Comparison of ENCODE assay signal across 1 cellular context in the genomic region with DNA sequence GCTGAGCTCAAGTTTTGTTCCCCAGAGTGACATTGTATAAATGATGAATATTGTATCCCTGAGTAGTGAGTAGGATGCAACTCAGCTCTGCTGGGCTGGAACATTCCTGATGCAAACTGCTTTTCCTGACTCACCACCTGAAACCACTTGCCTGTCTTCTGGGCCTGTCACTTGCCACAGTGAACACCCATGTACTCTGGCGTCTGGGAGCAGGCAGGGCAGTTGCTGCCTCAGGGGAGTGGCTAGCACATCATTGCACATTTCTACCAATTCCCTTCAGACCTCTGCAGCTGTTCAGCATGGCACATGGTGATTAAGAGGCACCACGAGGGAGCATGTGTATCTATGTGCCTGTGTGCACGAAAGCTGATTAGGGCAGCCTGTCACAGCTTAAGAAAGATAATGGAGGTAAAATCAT.
TF ChIP-seq lines count a peak whose summit lies in the region.

No MANE protein-coding gene starts in this region.

TF ChIP-seq in K562, 482 proteins besides CTCF, POLR2A, EP300 and RAD21 (continued from another document and continues in another):
- TF ChIP-seq, protein P1, sequence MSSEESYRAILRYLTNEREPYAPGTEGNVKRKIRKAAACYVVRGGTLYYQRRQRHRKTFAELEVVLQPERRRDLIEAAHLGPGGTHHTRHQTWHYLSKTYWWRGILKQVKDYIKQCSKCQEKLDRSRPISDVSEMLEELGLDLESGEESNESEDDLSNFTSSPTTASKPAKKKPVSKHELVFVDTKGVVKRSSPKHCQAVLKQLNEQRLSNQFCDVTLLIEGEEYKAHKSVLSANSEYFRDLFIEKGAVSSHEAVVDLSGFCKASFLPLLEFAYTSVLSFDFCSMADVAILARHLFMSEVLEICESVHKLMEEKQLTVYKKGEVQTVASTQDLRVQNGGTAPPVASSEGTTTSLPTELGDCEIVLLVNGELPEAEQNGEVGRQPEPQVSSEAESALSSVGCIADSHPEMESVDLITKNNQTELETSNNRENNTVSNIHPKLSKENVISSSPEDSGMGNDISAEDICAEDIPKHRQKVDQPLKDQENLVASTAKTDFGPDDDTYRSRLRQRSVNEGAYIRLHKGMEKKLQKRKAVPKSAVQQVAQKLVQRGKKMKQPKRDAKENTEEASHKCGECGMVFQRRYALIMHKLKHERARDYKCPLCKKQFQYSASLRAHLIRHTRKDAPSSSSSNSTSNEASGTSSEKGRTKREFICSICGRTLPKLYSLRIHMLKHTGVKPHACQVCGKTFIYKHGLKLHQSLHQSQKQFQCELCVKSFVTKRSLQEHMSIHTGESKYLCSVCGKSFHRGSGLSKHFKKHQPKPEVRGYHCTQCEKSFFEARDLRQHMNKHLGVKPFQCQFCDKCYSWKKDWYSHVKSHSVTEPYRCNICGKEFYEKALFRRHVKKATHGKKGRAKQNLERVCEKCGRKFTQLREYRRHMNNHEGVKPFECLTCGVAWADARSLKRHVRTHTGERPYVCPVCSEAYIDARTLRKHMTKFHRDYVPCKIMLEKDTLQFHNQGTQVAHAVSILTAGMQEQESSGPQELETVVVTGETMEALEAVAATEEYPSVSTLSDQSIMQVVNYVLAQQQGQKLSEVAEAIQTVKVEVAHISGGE (CRISPR knock-in tag; IDR thresholded peaks at IDR 0.05), result peak in 1 of 3 experiments; percentile 72; a peak in 2 of 6 replicates
- TF ChIP-seq JUND (IDR thresholded peaks at IDR 0.05; ENCODE audit: borderline replicate concordance, low read depth, low read length) (peak; percentile 24; the same call in 1 of the 2 replicates), JUND (tag; IDR thresholded peaks at IDR 0.05; ENCODE audit: borderline replicate concordance, low read depth, low read length) (peak; percentile 46; the same call in 1 of the 3 replicates), ELF1 (tag; IDR thresholded peaks at IDR 0.05) (no peak), POLR2AphosphoS5 (IDR thresholded peaks at IDR 0.05; ENCODE audit: control insufficient read depth, insufficient read depth, low read depth, low read length) (peak; percentile 83), ELF4 (CRISPR knock-in tag; IDR thresholded peaks at IDR 0.05) (no peak), ZNF780A (CRISPR knock-in tag; IDR thresholded peaks at IDR 0.05) (no peak), CTBP1 (IDR thresholded peaks at IDR 0.05; ENCODE audit: borderline replicate concordance) (peak; percentile 51; the same call in 1 of the 2 replicates), ETV1 (tag; conservative IDR thresholded peaks at IDR 0.05; ENCODE audit: low read depth) (0 out of 2 replicates have a peak, but pooled peaks have one; percentile 26), DACH1 (IDR thresholded peaks at IDR 0.05; ENCODE audit: partially characterized antibody) (peak; percentile 64), ZNF324 (CRISPR knock-in tag; IDR thresholded peaks at IDR 0.05) (no peak), ZBTB7A (IDR thresholded peaks at IDR 0.05; ENCODE audit: borderline replicate concordance, control insufficient read depth, low read depth, low read length) (no peak), HDAC8 (tag; IDR thresholded peaks at IDR 0.05) (no peak), ZNF347 (CRISPR knock-in tag; IDR thresholded peaks at IDR 0.05; ENCODE audit: low read depth) (no peak), BDP1 (IDR thresholded peaks at IDR 0.05; ENCODE audit: insufficient read depth, insufficient read length) (no peak), ETS2 (tag; IDR thresholded peaks at IDR 0.05; ENCODE audit: borderline replicate concordance, poor library complexity, severe bottlenecking) (no peak), NR1H2 (CRISPR knock-in tag; IDR thresholded peaks at IDR 0.05) (no peak), BRD4 (IDR thresholded peaks at IDR 0.05) (no peak), ZNF431 (CRISPR knock-in tag; IDR thresholded peaks at IDR 0.05) (no peak), ZNF75A (CRISPR knock-in tag; IDR thresholded peaks at IDR 0.05) (no peak), BMI1 (IDR thresholded peaks at IDR 0.05; ENCODE audit: low read length) (no peak), SPI1 (IDR thresholded peaks at IDR 0.05; ENCODE audit: borderline replicate concordance, low read depth, low read length) (no peak), ILK (tag; IDR thresholded peaks at IDR 0.05; ENCODE audit: borderline replicate concordance, low read depth) (no peak), ZBTB17 (CRISPR knock-in tag; IDR thresholded peaks at IDR 0.05) (no peak)
- TF ChIP-seq, protein P2, sequence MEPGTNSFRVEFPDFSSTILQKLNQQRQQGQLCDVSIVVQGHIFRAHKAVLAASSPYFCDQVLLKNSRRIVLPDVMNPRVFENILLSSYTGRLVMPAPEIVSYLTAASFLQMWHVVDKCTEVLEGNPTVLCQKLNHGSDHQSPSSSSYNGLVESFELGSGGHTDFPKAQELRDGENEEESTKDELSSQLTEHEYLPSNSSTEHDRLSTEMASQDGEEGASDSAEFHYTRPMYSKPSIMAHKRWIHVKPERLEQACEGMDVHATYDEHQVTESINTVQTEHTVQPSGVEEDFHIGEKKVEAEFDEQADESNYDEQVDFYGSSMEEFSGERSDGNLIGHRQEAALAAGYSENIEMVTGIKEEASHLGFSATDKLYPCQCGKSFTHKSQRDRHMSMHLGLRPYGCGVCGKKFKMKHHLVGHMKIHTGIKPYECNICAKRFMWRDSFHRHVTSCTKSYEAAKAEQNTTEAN (CRISPR knock-in tag; IDR thresholded peaks at IDR 0.05), result 0 out of 2 replicates have a peak, but pooled peaks have one; percentile 36
- TF ChIP-seq, protein P3, sequence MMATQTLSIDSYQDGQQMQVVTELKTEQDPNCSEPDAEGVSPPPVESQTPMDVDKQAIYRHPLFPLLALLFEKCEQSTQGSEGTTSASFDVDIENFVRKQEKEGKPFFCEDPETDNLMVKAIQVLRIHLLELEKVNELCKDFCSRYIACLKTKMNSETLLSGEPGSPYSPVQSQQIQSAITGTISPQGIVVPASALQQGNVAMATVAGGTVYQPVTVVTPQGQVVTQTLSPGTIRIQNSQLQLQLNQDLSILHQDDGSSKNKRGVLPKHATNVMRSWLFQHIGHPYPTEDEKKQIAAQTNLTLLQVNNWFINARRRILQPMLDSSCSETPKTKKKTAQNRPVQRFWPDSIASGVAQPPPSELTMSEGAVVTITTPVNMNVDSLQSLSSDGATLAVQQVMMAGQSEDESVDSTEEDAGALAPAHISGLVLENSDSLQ (IDR thresholded peaks at IDR 0.05), result peak; percentile 45; the same call in 1 of the 2 replicates
- TF ChIP-seq, protein P4, sequence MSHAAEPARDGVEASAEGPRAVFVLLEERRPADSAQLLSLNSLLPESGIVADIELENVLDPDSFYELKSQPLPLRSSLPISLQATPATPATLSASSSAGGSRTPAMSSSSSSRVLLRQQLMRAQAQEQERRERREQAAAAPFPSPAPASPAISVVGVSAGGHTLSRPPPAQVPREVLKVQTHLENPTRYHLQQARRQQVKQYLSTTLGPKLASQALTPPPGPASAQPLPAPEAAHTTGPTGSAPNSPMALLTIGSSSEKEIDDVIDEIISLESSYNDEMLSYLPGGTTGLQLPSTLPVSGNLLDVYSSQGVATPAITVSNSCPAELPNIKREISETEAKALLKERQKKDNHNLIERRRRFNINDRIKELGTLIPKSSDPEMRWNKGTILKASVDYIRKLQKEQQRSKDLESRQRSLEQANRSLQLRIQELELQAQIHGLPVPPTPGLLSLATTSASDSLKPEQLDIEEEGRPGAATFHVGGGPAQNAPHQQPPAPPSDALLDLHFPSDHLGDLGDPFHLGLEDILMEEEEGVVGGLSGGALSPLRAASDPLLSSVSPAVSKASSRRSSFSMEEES (CRISPR knock-in tag; IDR thresholded peaks at IDR 0.05), result no peak
- TF ChIP-seq, protein P5, sequence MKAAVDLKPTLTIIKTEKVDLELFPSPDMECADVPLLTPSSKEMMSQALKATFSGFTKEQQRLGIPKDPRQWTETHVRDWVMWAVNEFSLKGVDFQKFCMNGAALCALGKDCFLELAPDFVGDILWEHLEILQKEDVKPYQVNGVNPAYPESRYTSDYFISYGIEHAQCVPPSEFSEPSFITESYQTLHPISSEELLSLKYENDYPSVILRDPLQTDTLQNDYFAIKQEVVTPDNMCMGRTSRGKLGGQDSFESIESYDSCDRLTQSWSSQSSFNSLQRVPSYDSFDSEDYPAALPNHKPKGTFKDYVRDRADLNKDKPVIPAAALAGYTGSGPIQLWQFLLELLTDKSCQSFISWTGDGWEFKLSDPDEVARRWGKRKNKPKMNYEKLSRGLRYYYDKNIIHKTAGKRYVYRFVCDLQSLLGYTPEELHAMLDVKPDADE (conservative IDR thresholded peaks at IDR 0.05; ENCODE audit: control insufficient read depth, low read depth, low read length), result no peak
- TF ChIP-seq, protein P6, sequence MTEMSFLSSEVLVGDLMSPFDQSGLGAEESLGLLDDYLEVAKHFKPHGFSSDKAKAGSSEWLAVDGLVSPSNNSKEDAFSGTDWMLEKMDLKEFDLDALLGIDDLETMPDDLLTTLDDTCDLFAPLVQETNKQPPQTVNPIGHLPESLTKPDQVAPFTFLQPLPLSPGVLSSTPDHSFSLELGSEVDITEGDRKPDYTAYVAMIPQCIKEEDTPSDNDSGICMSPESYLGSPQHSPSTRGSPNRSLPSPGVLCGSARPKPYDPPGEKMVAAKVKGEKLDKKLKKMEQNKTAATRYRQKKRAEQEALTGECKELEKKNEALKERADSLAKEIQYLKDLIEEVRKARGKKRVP (CRISPR knock-in tag; IDR thresholded peaks at IDR 0.05), result no peak
- TF ChIP-seq, protein P7, sequence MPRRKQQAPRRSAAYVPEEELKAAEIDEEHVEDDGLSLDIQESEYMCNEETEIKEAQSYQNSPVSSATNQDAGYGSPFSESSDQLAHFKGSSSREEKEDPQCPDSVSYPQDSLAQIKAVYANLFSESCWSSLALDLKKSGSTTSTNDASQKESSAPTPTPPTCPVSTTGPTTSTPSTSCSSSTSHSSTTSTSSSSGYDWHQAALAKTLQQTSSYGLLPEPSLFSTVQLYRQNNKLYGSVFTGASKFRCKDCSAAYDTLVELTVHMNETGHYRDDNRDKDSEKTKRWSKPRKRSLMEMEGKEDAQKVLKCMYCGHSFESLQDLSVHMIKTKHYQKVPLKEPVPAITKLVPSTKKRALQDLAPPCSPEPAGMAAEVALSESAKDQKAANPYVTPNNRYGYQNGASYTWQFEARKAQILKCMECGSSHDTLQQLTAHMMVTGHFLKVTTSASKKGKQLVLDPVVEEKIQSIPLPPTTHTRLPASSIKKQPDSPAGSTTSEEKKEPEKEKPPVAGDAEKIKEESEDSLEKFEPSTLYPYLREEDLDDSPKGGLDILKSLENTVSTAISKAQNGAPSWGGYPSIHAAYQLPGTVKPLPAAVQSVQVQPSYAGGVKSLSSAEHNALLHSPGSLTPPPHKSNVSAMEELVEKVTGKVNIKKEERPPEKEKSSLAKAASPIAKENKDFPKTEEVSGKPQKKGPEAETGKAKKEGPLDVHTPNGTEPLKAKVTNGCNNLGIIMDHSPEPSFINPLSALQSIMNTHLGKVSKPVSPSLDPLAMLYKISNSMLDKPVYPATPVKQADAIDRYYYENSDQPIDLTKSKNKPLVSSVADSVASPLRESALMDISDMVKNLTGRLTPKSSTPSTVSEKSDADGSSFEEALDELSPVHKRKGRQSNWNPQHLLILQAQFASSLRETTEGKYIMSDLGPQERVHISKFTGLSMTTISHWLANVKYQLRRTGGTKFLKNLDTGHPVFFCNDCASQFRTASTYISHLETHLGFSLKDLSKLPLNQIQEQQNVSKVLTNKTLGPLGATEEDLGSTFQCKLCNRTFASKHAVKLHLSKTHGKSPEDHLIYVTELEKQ (CRISPR knock-in tag; IDR thresholded peaks at IDR 0.05), result no peak
- TF ChIP-seq, protein P8, sequence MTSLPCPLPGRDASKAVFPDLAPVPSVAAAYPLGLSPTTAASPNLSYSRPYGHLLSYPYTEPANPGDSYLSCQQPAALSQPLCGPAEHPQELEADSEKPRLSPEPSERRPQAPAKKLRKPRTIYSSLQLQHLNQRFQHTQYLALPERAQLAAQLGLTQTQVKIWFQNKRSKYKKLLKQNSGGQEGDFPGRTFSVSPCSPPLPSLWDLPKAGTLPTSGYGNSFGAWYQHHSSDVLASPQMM (CRISPR knock-in tag; IDR thresholded peaks at IDR 0.05), result no peak
- TF ChIP-seq, protein P9, sequence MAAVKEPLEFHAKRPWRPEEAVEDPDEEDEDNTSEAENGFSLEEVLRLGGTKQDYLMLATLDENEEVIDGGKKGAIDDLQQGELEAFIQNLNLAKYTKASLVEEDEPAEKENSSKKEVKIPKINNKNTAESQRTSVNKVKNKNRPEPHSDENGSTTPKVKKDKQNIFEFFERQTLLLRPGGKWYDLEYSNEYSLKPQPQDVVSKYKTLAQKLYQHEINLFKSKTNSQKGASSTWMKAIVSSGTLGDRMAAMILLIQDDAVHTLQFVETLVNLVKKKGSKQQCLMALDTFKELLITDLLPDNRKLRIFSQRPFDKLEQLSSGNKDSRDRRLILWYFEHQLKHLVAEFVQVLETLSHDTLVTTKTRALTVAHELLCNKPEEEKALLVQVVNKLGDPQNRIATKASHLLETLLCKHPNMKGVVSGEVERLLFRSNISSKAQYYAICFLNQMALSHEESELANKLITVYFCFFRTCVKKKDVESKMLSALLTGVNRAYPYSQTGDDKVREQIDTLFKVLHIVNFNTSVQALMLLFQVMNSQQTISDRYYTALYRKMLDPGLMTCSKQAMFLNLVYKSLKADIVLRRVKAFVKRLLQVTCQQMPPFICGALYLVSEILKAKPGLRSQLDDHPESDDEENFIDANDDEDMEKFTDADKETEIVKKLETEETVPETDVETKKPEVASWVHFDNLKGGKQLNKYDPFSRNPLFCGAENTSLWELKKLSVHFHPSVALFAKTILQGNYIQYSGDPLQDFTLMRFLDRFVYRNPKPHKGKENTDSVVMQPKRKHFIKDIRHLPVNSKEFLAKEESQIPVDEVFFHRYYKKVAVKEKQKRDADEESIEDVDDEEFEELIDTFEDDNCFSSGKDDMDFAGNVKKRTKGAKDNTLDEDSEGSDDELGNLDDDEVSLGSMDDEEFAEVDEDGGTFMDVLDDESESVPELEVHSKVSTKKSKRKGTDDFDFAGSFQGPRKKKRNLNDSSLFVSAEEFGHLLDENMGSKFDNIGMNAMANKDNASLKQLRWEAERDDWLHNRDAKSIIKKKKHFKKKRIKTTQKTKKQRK (IDR thresholded peaks at IDR 0.05; ENCODE audit: borderline replicate concordance, low read depth, low read length), result no peak
